ENCODE assay signal across 8 cellular contexts in genomic region chr19:19201697-19202630, GRCh38. TPM values are rescaled to one million over a fixed set of nuclear protein-coding genes. Genes with fewer than 3 reads are reported as not detected.
A peak's percentile ranks its signal among the peaks of the same experiment; 100 is the strongest.
DNase-seq lines count a peak whose midpoint lies in the region; ATAC-seq and TF ChIP-seq lines count a peak whose summit lies in the region.

No MANE protein-coding gene starts in this region.

- peak overlapping the region; percentile 78 for H3K4me3 ChIP-seq in AG10803 (ENCODE audit: low read length)
- H3K4me3 ChIP-seq in naive thymus-derived CD4-positive, alpha-beta T cell (ENCODE audit: low read length): peak overlapping the region; percentile 95

- ATAC-seq in central memory CD8-positive, alpha-beta T cell (replicated peaks; ENCODE audit: extremely low read depth, poor library complexity, severe bottlenecking): no peak
- ATAC-seq in naive thymus-derived CD4-positive, alpha-beta T cell: no peak
- ATAC-seq in GM21737 (IDR thresholded peaks at IDR 0.05; ENCODE audit: unreplicated experiment) (no peak), GM21529 (IDR thresholded peaks at IDR 0.05; ENCODE audit: unreplicated experiment) (no peak)

- intact Hi-C loops in naive thymus-derived CD4-positive, alpha-beta T cell (cut with micrococcal nuclease): loop anchor here in 1 of 2 donors (5.0 kb wide), 2 partner anchors 695 to 1665 kb away; no protein-coding TSS in a partner anchor

- peaks cover 5% of the 10 kb centered on the region for H3K27me3 Mint-ChIP-seq in IgD-negative memory B cell
- no peaks in the 10 kb centered on the region for H3K27me3 Mint-ChIP-seq in central memory CD8-positive, alpha-beta T cell
- H3K27me3 Mint-ChIP-seq in naive thymus-derived CD4-positive, alpha-beta T cell: peaks cover 0 to 3% (median 0%) of the 10 kb centered on the region in 5 donors

- H3K4me3 Mint-ChIP-seq in IgD-negative memory B cell: peak overlapping the region; percentile 80 to 99 (median 94)
- peak overlapping the region; percentile 89 for H3K4me3 Mint-ChIP-seq in central memory CD8-positive, alpha-beta T cell
- H3K4me3 Mint-ChIP-seq in naive thymus-derived CD4-positive, alpha-beta T cell: peak overlapping the region; percentile 90 to 94 (median 92)

- H3K27ac Mint-ChIP-seq in IgD-negative memory B cell: peak overlapping the region; percentile 96 to 97 (median 96)
- H3K27ac Mint-ChIP-seq in central memory CD8-positive, alpha-beta T cell (ENCODE audit: low read depth): peak overlapping the region; percentile 82
- H3K27ac Mint-ChIP-seq in naive thymus-derived CD4-positive, alpha-beta T cell: peak overlapping the region; percentile 88 to 96 (median 93)

- POLR2A ChIA-PET in naive thymus-derived CD4-positive, alpha-beta T cell (lab: Charles Lee): interaction anchor here (0.6 to 4.3 kb wide), 2 partner anchors 10 to 375 kb away, joined by 4 to 58 read pairs; partner anchors contain the start of genes BORCS8 and RFXANK

- peaks cover 12 to 14% of the 10 kb centered on the region in 2 donors for H3K4me1 ChIP-seq in naive thymus-derived CD4-positive, alpha-beta T cell (ENCODE audit: control insufficient read depth in 2 of 2, insufficient read depth in 2 of 2, low read length in 2 of 2)

- TF ChIP-seq CTCF in AG10803 (conservative IDR thresholded peaks at IDR 0.05; ENCODE audit: low read length): no peak

- CTCF ChIA-PET in naive thymus-derived CD4-positive, alpha-beta T cell (lab: Charles Lee): interaction anchor here (0.8 kb wide), 2 partner anchors 23 kb away, joined by 3 to 4 read pairs; no protein-coding TSS in a partner anchor

- peaks cover 0 to 37% (median 0%) of the 10 kb centered on the region in 3 experiments for H3K36me3 ChIP-seq in naive thymus-derived CD4-positive, alpha-beta T cell (ENCODE audit: control insufficient read depth in 2 of 3, insufficient read depth in 3 of 3, low read length in 3 of 3)

- peaks cover 14 to 15% (median 15%) of the 10 kb centered on the region in 3 donors for H3K4me1 Mint-ChIP-seq in IgD-negative memory B cell
- H3K4me1 Mint-ChIP-seq in central memory CD8-positive, alpha-beta T cell: peaks cover 20% of the 10 kb centered on the region
- peaks cover 14 to 25% (median 20%) of the 10 kb centered on the region in 7 donors for H3K4me1 Mint-ChIP-seq in naive thymus-derived CD4-positive, alpha-beta T cell

- no peak for DNase-seq in AG10803 (ENCODE audit: low read depth)
- DNase-seq in central memory CD8-positive, alpha-beta T cell (ENCODE audit: low spot score in 2 of 2): no peak
- DNase-seq in naive thymus-derived CD4-positive, alpha-beta T cell: no peak
- no peak for DNase-seq in NCI-H510A (lab: John Stamatoyannopoulos, UW)
- DNase-seq in DMS153 treated with DMSO at 0.1 percent for 48 hours (lab: John Stamatoyannopoulos, UW; ENCODE audit: unreplicated experiment): no peak

- peak overlapping the region; percentile 89 for H3K27ac ChIP-seq in naive thymus-derived CD4-positive, alpha-beta T cell (ENCODE audit: low read depth, low read length)

- H3K36me3 Mint-ChIP-seq in IgD-negative memory B cell: no peaks in the 10 kb centered on the region
- peaks cover 14% of the 10 kb centered on the region for H3K36me3 Mint-ChIP-seq in central memory CD8-positive, alpha-beta T cell (ENCODE audit: insufficient read depth)
- H3K36me3 Mint-ChIP-seq in naive thymus-derived CD4-positive, alpha-beta T cell: peaks cover 0 to 9% (median 6%) of the 10 kb centered on the region in 5 donors

- no peaks in the 10 kb centered on the region for H3K9me3 ChIP-seq in naive thymus-derived CD4-positive, alpha-beta T cell (ENCODE audit: control insufficient read depth in 2 of 3, low read length in 3 of 3)

- H3K9me3 Mint-ChIP-seq in IgD-negative memory B cell: peaks cover 0 to 1% (median 0%) of the 10 kb centered on the region in 3 donors
- peaks cover under 1% of the 10 kb centered on the region for H3K9me3 Mint-ChIP-seq in central memory CD8-positive, alpha-beta T cell
- H3K9me3 Mint-ChIP-seq in naive thymus-derived CD4-positive, alpha-beta T cell: peaks cover 0 to 3% (median 0%) of the 10 kb centered on the region in 11 donors

- H3K27me3 ChIP-seq in naive thymus-derived CD4-positive, alpha-beta T cell (ENCODE audit: control insufficient read depth in 2 of 2, insufficient read depth in 2 of 2, low read length in 2 of 2): no peaks in the 10 kb centered on the region

RNA-seq across cellular contexts. Expression of gene NR2C2AP, which starts 1.2 kb away (rescaled TPM):
- polyA plus RNA-seq in IgD-negative memory B cell: 37.6 TPM
- 10 to 100 TPM; 13.8 to 33.4 (median 28.7) TPM for total RNA-seq in naive thymus-derived CD4-positive, alpha-beta T cell
- polyA plus RNA-seq in naive thymus-derived CD4-positive, alpha-beta T cell: 10 to 100 TPM; 25.7 to 37.7 TPM

RNA-seq across cellular contexts. Expression of gene NCAN, which starts 9.8 kb away (rescaled TPM):
- not detected for polyA plus RNA-seq in IgD-negative memory B cell
- total RNA-seq in naive thymus-derived CD4-positive, alpha-beta T cell: under 1 TPM in 2 of 5 experiments, not detected in 3; 0.05 to 0.08 TPM
- polyA plus RNA-seq in naive thymus-derived CD4-positive, alpha-beta T cell: not detected

RNA-seq across cellular contexts. Expression of gene RFXANK, which starts 9.9 kb away (rescaled TPM):
- polyA plus RNA-seq in IgD-negative memory B cell: 91.4 TPM
- total RNA-seq in naive thymus-derived CD4-positive, alpha-beta T cell: 100 to 1,000 TPM in 1 of 5 experiments, 10 to 100 TPM in 4; 60.8 to 114 (median 74.9) TPM
- 10 to 100 TPM; 81.6 to 90.1 TPM for polyA plus RNA-seq in naive thymus-derived CD4-positive, alpha-beta T cell

RNA-seq across cellular contexts. Expression of gene BORCS8, which starts 10.0 kb away (rescaled TPM):
- polyA plus RNA-seq in IgD-negative memory B cell: 21.6 TPM
- total RNA-seq in naive thymus-derived CD4-positive, alpha-beta T cell: 10 to 100 TPM; 22.6 to 48.2 (median 42.7) TPM
- polyA plus RNA-seq in naive thymus-derived CD4-positive, alpha-beta T cell: 10 to 100 TPM; 21.9 to 23.0 TPM

RNA-seq across cellular contexts. Expression of gene MEF2B, which starts 31.9 kb away (rescaled TPM):
- 1.8 TPM for polyA plus RNA-seq in IgD-negative memory B cell
- total RNA-seq in naive thymus-derived CD4-positive, alpha-beta T cell: 1 to 10 TPM; 3.0 to 6.4 (median 4.9) TPM
- under 1 TPM in 1 of 2 donors, not detected in 1; 0.27 TPM for polyA plus RNA-seq in naive thymus-derived CD4-positive, alpha-beta T cell
